Comparison of ENCODE assay signal across 17 cellular contexts in genomic region chr9:96156578-96156977, GRCh38.
DNase-seq lines count a peak whose midpoint lies in the region; ATAC-seq and TF ChIP-seq lines count a peak whose summit lies in the region.
"Had no signal": no experiment of that assay in that cellular context is flagged by ENCODE, and none has a peak within 500 bp of the region (broad histone marks: within the 10 kb centered on the region; RNA-seq: fewer than 3 reads in every experiment).

No MANE protein-coding gene starts in this region.

- no peak overlapping the region for H3K4me3 ChIP-seq in transverse colon
- no peak overlapping the region for H3K4me3 ChIP-seq in foreskin fibroblast (ENCODE audit: low read depth in 1 of 2, low read length in 2 of 2)
- H3K4me3 ChIP-seq: body of pancreas, vagina had no signal

- no peaks in the 10 kb centered on the region for H3K27me3 ChIP-seq in transverse colon
- H3K27me3 ChIP-seq: body of pancreas, foreskin keratinocyte, vagina had no signal

- in situ Hi-C loops in transverse colon (cut with MboI; ENCODE audit: low pct_ligation_motif_present in 1 of 4, low pct_unique_long_range_greater_than_20kb in 1 of 4, low sequenced_read_pairs in 3 of 4), result no loop called here

- TF ChIP-seq EP300 in transverse colon (IDR thresholded peaks at IDR 0.05; ENCODE audit: low read depth), result no peak

- 80 to 81% methylated on average over 1 to 8 of the region's 8 CpGs for WGBS in transverse colon (ENCODE audit: low coverage in 1 of 2), 2 donors

- no peaks in the 10 kb centered on the region for H3K9me3 ChIP-seq in transverse colon
- H3K9me3 ChIP-seq: vagina had no signal

- ATAC-seq in left cardiac atrium, result peak in 1 of 2 donors; percentile 44
- ATAC-seq: body of pancreas, foreskin keratinocyte had no signal

- DNase-seq in left cardiac atrium, result peak; percentile 40
- no peak for DNase-seq in cardiac septum (ENCODE audit: low spot score)
- DNase-seq in myocyte (ENCODE audit: low read depth), result peak; percentile 30
- DNase-seq in transverse colon, result no peak
- no peak for DNase-seq in foreskin fibroblast
- DNase-seq in SKM-1 treated with dmso at 0.1 percent for 144 hours (lab: John Stamatoyannopoulos, UW; ENCODE audit: unreplicated experiment), result no peak
- DNase-seq: activated naive CD8-positive, alpha-beta T cell treated with anti-CD3 and anti-CD28 coated beads for 36 hours; body of pancreas; COR-L47; dermis blood vessel endothelial cell; foreskin keratinocyte; NCI-H2081; NCI-H524 treated with DMSO at 0.1 percent for 48 hours; retina; T1000 had no signal

- intact Hi-C loops in left cardiac atrium (cut with DNase I) (no loop called here), cardiac septum (cut with DNase I) (no loop called here), transverse colon (cut with DNase I; ENCODE audit: low total_unique reads) (no loop called here)

- TF ChIP-seq POLR2A in transverse colon (IDR thresholded peaks at IDR 0.05), result no peak

- TF ChIP-seq CTCF in transverse colon (IDR thresholded peaks at IDR 0.05) (no peak), foreskin fibroblast (IDR thresholded peaks at IDR 0.05; ENCODE audit: low read depth, low read length) (no peak)

- H3K36me3 ChIP-seq in transverse colon, result no peaks in the 10 kb centered on the region
- H3K36me3 ChIP-seq: vagina had no signal

- peaks cover 0 to 3% (median 1%) of the 10 kb centered on the region in 4 donors for H3K4me1 ChIP-seq in transverse colon
- H3K4me1 ChIP-seq: body of pancreas, foreskin keratinocyte had no signal

- peak overlapping the region in 3 of 4 donors; percentile 4 to 17 (median 5) for H3K27ac ChIP-seq in transverse colon
- H3K27ac ChIP-seq: body of pancreas, foreskin keratinocyte, vagina had no signal

TF ChIP-seq in PFSK-1, 5 proteins besides CTCF, POLR2A, EP300 and RAD21:
- TF ChIP-seq FOXP2 (optimal IDR thresholded peaks at IDR 0.05; ENCODE audit: borderline replicate concordance, extremely low read depth, extremely low read length, insufficient read depth) (peak; percentile 47), TAF1 (IDR thresholded peaks at IDR 0.05; ENCODE audit: borderline replicate concordance, insufficient read depth, low read length) (no peak)

Comparison
In these comparisons a context has a peak if more than half of its experiments do, and no peak if none do; other contexts are left out.
1. DNase-seq: peak in left cardiac atrium (single experiment) and myocyte (single experiment); none in cardiac septum (single experiment), transverse colon (single experiment), foreskin fibroblast (0 of 2) and SKM-1 treated with dmso at 0.1 percent for 144 hours (single experiment).